In genomic region chr11:93051181-93051580, GRCh38 we compare ENCODE assay signal across 24 cellular contexts.
A peak's percentile ranks its signal among the peaks of the same experiment; 100 is the strongest.
DNase-seq lines count a peak whose midpoint lies in the region; ATAC-seq and TF ChIP-seq lines count a peak whose summit lies in the region.
"Had no signal": no experiment of that assay in that cellular context is flagged by ENCODE, and none has a peak within 500 bp of the region (broad histone marks: within the 10 kb centered on the region; RNA-seq: fewer than 3 reads in every experiment).

No MANE protein-coding gene starts in this region.

- TF ChIP-seq CTCF in IMR-90 (conservative IDR thresholded peaks at IDR 0.05; ENCODE audit: low read depth, low read length) = no peak
- TF ChIP-seq CTCF in chondrocyte (IDR thresholded peaks at IDR 0.05) = no peak

- H3K27ac Mint-ChIP-seq in chondrocyte (ENCODE audit: unreplicated experiment) = peak overlapping the region; percentile 86
- H3K27ac Mint-ChIP-seq: activated CD4-positive, alpha-beta memory T cell treated with anti-CD3 and anti-CD28 coated beads, Interleukin-2, amount 10 ng/mL, durations not matched to agents 7 days and 5 days; activated naive CD8-positive, alpha-beta T cell treated with anti-CD3 and anti-CD28 coated beads, Interleukin-2, amount 50 U/mL, for 24 hours; stimulated activated naive CD8-positive, alpha-beta T cell treated with anti-CD3 and anti-CD28 coated beads, Interleukin-15, Interleukin-2, amounts not matched to agents 100 ng/mL and 50 ng/mL, for 24 hours had no signal

- 0 out of 4 replicates have a peak, but pooled peaks cover 0 to 3% of the 10 kb centered on the region in 2 experiments for H3K79me1 ChIP-seq in IMR-90 (ENCODE audit: low read depth in 1 of 2, low read length in 2 of 2)

- no peak overlapping the region; the same call in 1 of the 2 replicates for H3K23ac ChIP-seq in IMR-90 (ENCODE audit: low read depth, low read length)

- POLR2A ChIA-PET in IMR-90 (lab: Charles Lee; ENCODE audit: unreplicated experiment) = no interaction called here

- peak; percentile 88 for DNase-seq in IMR-90
- no peak for DNase-seq in chondrocyte (ENCODE audit: low spot score)
- DNase-seq in hepatic stellate cell (ENCODE audit: low spot score) = peak; percentile 60
- DNase-seq in AG20443 (ENCODE audit: low spot score) = no peak
- DNase-seq in activated CD4-positive, alpha-beta T cell treated with anti-CD3 and anti-CD28 coated beads, Interleukin-2, amount 50 U/mL, for 1 hour = no peak
- no peak for DNase-seq in stimulated activated CD4-positive, alpha-beta T cell treated with anti-CD3 and anti-CD28 coated beads, Interleukin-2, amount 100 ng/mL, for 48 hours
- no peak for DNase-seq in DMS 273 treated with DMSO at 0.1 percent for 48 hours (lab: John Stamatoyannopoulos, UW)
- DNase-seq: 8988T; activated CD4-positive, alpha-beta memory T cell treated with anti-CD3 and anti-CD28 coated beads, Interleukin-2, amount 10 ng/mL, durations not matched to agents 7 days and 5 days; activated CD4-positive, CD25-positive, alpha-beta regulatory T cell; activated gamma-delta T cell; activated naive CD8-positive, alpha-beta T cell treated with anti-CD3 and anti-CD28 coated beads, Interleukin-2, amount 50 U/mL, for 24 hours; dermis blood vessel endothelial cell; H7; mammary epithelial cell; MM.1S; spleen; stimulated activated CD4-positive, alpha-beta T cell treated with anti-CD3 and anti-CD28 coated beads, Interleukin-4, amount 100 ng/mL, for 4 hours; T1000; thyroid gland had no signal

- H2AFZ ChIP-seq in ACC112 (ENCODE audit: low read length, unreplicated experiment) (no peak overlapping the region), IMR-90 (replicated peaks; ENCODE audit: low read length, poor library complexity) (no peak overlapping the region)

- H3K18ac ChIP-seq in IMR-90 (ENCODE audit: low read depth, low read length) = no peak overlapping the region

- no peak overlapping the region for H3K4me3 Mint-ChIP-seq in chondrocyte (ENCODE audit: unreplicated experiment)
- H3K4me3 Mint-ChIP-seq: activated CD4-positive, alpha-beta memory T cell treated with anti-CD3 and anti-CD28 coated beads, Interleukin-2, amount 10 ng/mL, durations not matched to agents 7 days and 5 days; activated naive CD8-positive, alpha-beta T cell treated with anti-CD3 and anti-CD28 coated beads, Interleukin-2, amount 50 U/mL, for 24 hours; stimulated activated naive CD8-positive, alpha-beta T cell treated with anti-CD3 and anti-CD28 coated beads, Interleukin-15, Interleukin-2, amounts not matched to agents 100 ng/mL and 50 ng/mL, for 24 hours had no signal

- no peaks in the 10 kb centered on the region for H3K79me2 ChIP-seq in ACC112 (ENCODE audit: control insufficient read depth, insufficient read depth, low read length, unreplicated experiment)

- peak overlapping the region; percentile 95; the same call in 1 of the 2 replicates for H2BK20ac ChIP-seq in IMR-90 (ENCODE audit: low read depth, low read length)

- H3K14ac ChIP-seq in IMR-90 (replicated peaks; ENCODE audit: low read depth, low read length) = no peak overlapping the region; the same call in 1 of the 2 replicates

- no peaks in the 10 kb centered on the region for H3K27me3 Mint-ChIP-seq in chondrocyte (ENCODE audit: low read depth)
- H3K27me3 Mint-ChIP-seq: activated CD4-positive, alpha-beta memory T cell treated with anti-CD3 and anti-CD28 coated beads, Interleukin-2, amount 10 ng/mL, durations not matched to agents 7 days and 5 days; activated naive CD8-positive, alpha-beta T cell treated with anti-CD3 and anti-CD28 coated beads, Interleukin-2, amount 50 U/mL, for 24 hours had no signal

- in situ Hi-C loops in IMR-90 (cut with MboI; ENCODE audit: low sequenced_read_pairs) = no loop called here

- CTCF ChIA-PET in IMR-90 (lab: Yijun Ruan, JAX) = interaction anchor here (1.3 kb wide), 1 partner anchor 17 kb away, joined by 4 read pairs; no protein-coding TSS in a partner anchor

- H3K27ac ChIP-seq in ACC112 (ENCODE audit: low read depth, low read length) = peak overlapping the region; percentile 12; the same call in 1 of the 2 replicates
- H3K27ac ChIP-seq in IMR-90 (ENCODE audit: insufficient read depth, low read length) = no peak overlapping the region; the same call in 1 of the 2 replicates
- H3K27ac ChIP-seq: C4-2B, cardiac muscle cell, spleen, thyroid gland had no signal

- H3K4ac ChIP-seq in IMR-90 (ENCODE audit: low read depth, low read length) = peak overlapping the region; percentile 79; the same call in 1 of the 2 replicates

- H3K36me3 ChIP-seq in ACC112 (ENCODE audit: insufficient read depth, low read length) (no peaks in the 10 kb centered on the region), IMR-90 (ENCODE audit: control insufficient read depth, insufficient read depth, low read length) (no peaks in the 10 kb centered on the region)
- H3K36me3 ChIP-seq: cardiac muscle cell, spleen, thyroid gland had no signal

- dilution Hi-C loops in IMR-90 (cut with HindIII; ENCODE audit: low sequenced_read_pairs, unreplicated experiment) = no loop called here

- H3K56ac ChIP-seq in IMR-90 (ENCODE audit: extremely low read depth, insufficient read depth, low read length) = no peak overlapping the region

- H3K9ac ChIP-seq in IMR-90 (ENCODE audit: low read depth, low read length) = no peak overlapping the region

- H3K4me1 ChIP-seq in ACC112 (ENCODE audit: control insufficient read depth, insufficient read depth, low read length, unreplicated experiment) = peaks cover 30% of the 10 kb centered on the region
- peaks cover 21% of the 10 kb centered on the region for H3K4me1 ChIP-seq in IMR-90 (ENCODE audit: control insufficient read depth, insufficient read depth, low read length)
- H3K4me1 ChIP-seq: spleen, thyroid gland had no signal

- intact Hi-C loops in IMR-90 (cut with micrococcal nuclease) = no loop called here

- no peak overlapping the region for H2AK9ac ChIP-seq in IMR-90 (replicated peaks; ENCODE audit: low read depth, low read length, poor library complexity)

- no peak overlapping the region for H2AK5ac ChIP-seq in IMR-90 (ENCODE audit: low read depth, low read length)

- peak; percentile 65 for ATAC-seq in IMR-90 (ENCODE audit: low read depth)
- ATAC-seq: activated naive CD8-positive, alpha-beta T cell treated with anti-CD3 and anti-CD28 coated beads, Interleukin-2, amount 50 U/mL, for 24 hours had no signal

- peaks cover 50% of the 10 kb centered on the region for H3K4me1 Mint-ChIP-seq in chondrocyte (ENCODE audit: low read depth)

- no peak for TF ChIP-seq POLR2A in IMR-90 (IDR thresholded peaks at IDR 0.05; ENCODE audit: low read depth, low read length)

- TF ChIP-seq RAD21 in IMR-90 (IDR thresholded peaks at IDR 0.05; ENCODE audit: low read length) = no peak

- H3K9me3 ChIP-seq in IMR-90 (ENCODE audit: control insufficient read depth, insufficient read depth, low read length) = no peaks in the 10 kb centered on the region
- H3K9me3 ChIP-seq: spleen, thyroid gland had no signal

- no peaks in the 10 kb centered on the region for H3K36me3 Mint-ChIP-seq in chondrocyte (ENCODE audit: low read depth)

- H3K4me3 ChIP-seq in ACC112 (ENCODE audit: low read depth, low read length) (no peak overlapping the region), IMR-90 (ENCODE audit: insufficient read depth, low read depth, low read length) (no peak overlapping the region)
- H3K4me3 ChIP-seq: cardiac muscle cell, spleen, thyroid gland had no signal

- peak overlapping the region; percentile 98; the same call in 1 of the 2 replicates for H2BK120ac ChIP-seq in IMR-90 (ENCODE audit: low read depth, low read length)

- peak overlapping the region; percentile 92 for H2BK5ac ChIP-seq in IMR-90 (ENCODE audit: low read depth, low read length, poor library complexity, severe bottlenecking)

- BruUV-seq in IMR-90 (replicated peaks; lab: Mats Ljungman, UMichigan) = no TSS peak

- H4K91ac ChIP-seq in IMR-90 (ENCODE audit: insufficient read depth, low read depth, low read length) = no peak overlapping the region

- H4K20me1 ChIP-seq in IMR-90 (ENCODE audit: insufficient read depth, low read length) = no peaks in the 10 kb centered on the region

- H3K27me3 ChIP-seq in ACC112 (ENCODE audit: insufficient read depth, low read length) = no peaks in the 10 kb centered on the region
- H3K27me3 ChIP-seq in IMR-90 (ENCODE audit: control insufficient read depth, insufficient read depth, low read length) = no peaks in the 10 kb centered on the region
- H3K27me3 ChIP-seq: spleen, thyroid gland had no signal

- no peak overlapping the region; a peak in 1 of 4 replicates for H4K8ac ChIP-seq in IMR-90 (ENCODE audit: low read depth in 2 of 2, low read length in 2 of 2)

- peaks cover 10% of the 10 kb centered on the region for H3K9me1 ChIP-seq in IMR-90 (ENCODE audit: insufficient read depth, low read length)

- peaks cover 2% of the 10 kb centered on the region for H3K9me3 Mint-ChIP-seq in chondrocyte (ENCODE audit: low read depth)
- H3K9me3 Mint-ChIP-seq: activated CD4-positive, alpha-beta memory T cell treated with anti-CD3 and anti-CD28 coated beads, Interleukin-2, amount 10 ng/mL, durations not matched to agents 7 days and 5 days; activated naive CD8-positive, alpha-beta T cell treated with anti-CD3 and anti-CD28 coated beads, Interleukin-2, amount 50 U/mL, for 24 hours; stimulated activated naive CD8-positive, alpha-beta T cell treated with anti-CD3 and anti-CD28 coated beads, Interleukin-15, Interleukin-2, amounts not matched to agents 100 ng/mL and 50 ng/mL, for 24 hours had no signal

- H4K5ac ChIP-seq in IMR-90 (ENCODE audit: low read depth, low read length) = no peak overlapping the region

- H2BK15ac ChIP-seq in IMR-90 (ENCODE audit: low read depth, low read length) = no peak overlapping the region; the same call in 2 of the 3 replicates

- H3K4me2 ChIP-seq in IMR-90 (ENCODE audit: low read depth, low read length) = no peak overlapping the region

- WGBS in IMR-90 (ENCODE audit: extremely low coverage in 2 of 2, insufficient read length in 1 of 2), 2 experiments = no CpG with 5 or more reads among the region's 2 CpGs

TF ChIP-seq in IMR-90, 13 proteins besides CTCF, POLR2A, EP300 and RAD21:
- no peak for TF ChIP-seq NFE2L2 (IDR thresholded peaks at IDR 0.05; ENCODE audit: low read depth, low read length)
- peak; percentile 24; the same call in 1 of the 2 replicates for TF ChIP-seq CEBPB (IDR thresholded peaks at IDR 0.05; ENCODE audit: low read depth, low read length)
- no peak for TF ChIP-seq RCOR1 (IDR thresholded peaks at IDR 0.05; ENCODE audit: insufficient replicate concordance, low read length)

Comparison
In these comparisons a context has a peak if more than half of its experiments do, and no peak if none do; other contexts are left out.
1. DNase-seq: peak in IMR-90 (single experiment) and hepatic stellate cell (single experiment); none in chondrocyte (single experiment), AG20443 (single experiment), activated CD4-positive, alpha-beta T cell treated with anti-CD3 and anti-CD28 coated beads, Interleukin-2, amount 50 U/mL, for 1 hour (single experiment), stimulated activated CD4-positive, alpha-beta T cell treated with anti-CD3 and anti-CD28 coated beads, Interleukin-2, amount 100 ng/mL, for 48 hours (0 of 2) and DMS 273 treated with DMSO at 0.1 percent for 48 hours (single experiment).